8 cellular contexts compared by ENCODE assay signal in the genomic region with DNA sequence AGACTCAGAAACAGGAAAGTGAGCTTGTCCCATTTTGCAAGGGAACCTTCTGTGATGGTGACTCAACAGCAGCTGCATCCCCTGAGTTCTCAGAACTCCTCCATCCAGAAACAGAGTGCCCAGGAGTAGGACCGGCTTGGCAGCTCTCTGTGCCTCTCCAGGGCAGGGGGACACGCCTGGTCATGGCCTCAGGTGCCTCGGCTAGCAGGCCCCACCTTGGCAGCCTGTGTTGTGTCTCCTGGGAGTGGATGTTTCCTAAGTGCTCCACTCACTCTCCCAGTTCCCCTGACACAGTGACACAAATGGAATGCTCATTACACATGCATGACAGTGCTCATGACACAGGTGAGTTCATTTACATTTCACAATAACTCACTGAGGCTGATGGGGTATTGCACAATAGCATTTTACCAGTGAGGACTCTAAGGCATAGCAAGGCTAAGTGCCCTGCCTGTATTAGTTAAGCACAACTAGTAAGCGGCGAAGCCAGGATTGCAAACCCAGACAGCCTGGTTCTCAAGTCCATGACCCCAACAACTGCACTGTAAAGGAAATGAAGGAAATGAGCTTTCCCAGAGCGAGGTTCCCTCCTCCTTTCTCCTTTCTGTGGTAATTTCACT. TPM values are rescaled to one million over a fixed set of nuclear protein-coding genes. Genes with fewer than 3 reads are reported as not detected.
DNase-seq lines count a peak whose midpoint lies in the region; ATAC-seq and TF ChIP-seq lines count a peak whose summit lies in the region.
"Had no signal": no experiment of that assay in that cellular context is flagged by ENCODE, and none has a peak within 500 bp of the region (broad histone marks: within the 10 kb centered on the region; RNA-seq: fewer than 3 reads in every experiment).

No MANE protein-coding gene starts in this region.

- no peaks in the 10 kb centered on the region for H4K20me1 ChIP-seq in smooth muscle cell (ENCODE audit: low read depth)

- no peaks in the 10 kb centered on the region for H3K9me3 ChIP-seq in smooth muscle cell (replicated peaks; ENCODE audit: low read depth)
- H3K9me3 ChIP-seq in effector memory CD4-positive, alpha-beta T cell (ENCODE audit: control insufficient read depth, low read length) = no peaks in the 10 kb centered on the region

- no peaks in the 10 kb centered on the region for H3K4me1 ChIP-seq in smooth muscle cell (ENCODE audit: low read depth)
- H3K4me1 ChIP-seq in effector memory CD4-positive, alpha-beta T cell (ENCODE audit: control insufficient read depth, insufficient read depth, low read length, poor library complexity, severe bottlenecking) = no peaks in the 10 kb centered on the region

- H3K4me2 ChIP-seq in smooth muscle cell = no peak overlapping the region

- no peak overlapping the region for H3K4me3 ChIP-seq in smooth muscle cell
- no peak overlapping the region for H3K4me3 ChIP-seq in effector memory CD4-positive, alpha-beta T cell (ENCODE audit: insufficient read depth, low read depth, low read length, poor library complexity, severe bottlenecking)

- ATAC-seq in HG02973 (IDR thresholded peaks at IDR 0.05; ENCODE audit: unreplicated experiment) = no peak

- no peaks in the 10 kb centered on the region for H3K79me2 ChIP-seq in smooth muscle cell (ENCODE audit: low read depth)

- peak; percentile 23 for DNase-seq in KG1 (lab: John Stamatoyannopoulos, UW)
- DNase-seq in RKO (ENCODE audit: low spot score) = peak; percentile 28
- DNase-seq in iris pigment epithelial cell (ENCODE audit: low read depth) = peak; percentile 67
- DNase-seq in smooth muscle cell (lab: John Stamatoyannopoulos, UW; ENCODE audit: unreplicated experiment) = no peak
- DNase-seq in effector memory CD4-positive, alpha-beta T cell = no peak
- no peak for DNase-seq in hepatic stellate cell (ENCODE audit: low spot score)
- DNase-seq: EL had no signal

- H3F3A ChIP-seq in smooth muscle cell (ENCODE audit: low read depth) = no peaks in the 10 kb centered on the region

- no peaks in the 10 kb centered on the region for H3K36me3 ChIP-seq in smooth muscle cell (ENCODE audit: low read depth)
- H3K36me3 ChIP-seq in effector memory CD4-positive, alpha-beta T cell (ENCODE audit: control insufficient read depth, insufficient read depth, low read length) = no peaks in the 10 kb centered on the region

- 82% methylated on average over 6 of the region's 6 CpGs for WGBS in smooth muscle cell (ENCODE audit: low lambda C conversion rate)

- H2AFZ ChIP-seq in smooth muscle cell (ENCODE audit: low read depth) = no peak overlapping the region

- no peaks in the 10 kb centered on the region for H3K27me3 ChIP-seq in smooth muscle cell (ENCODE audit: low read depth)
- H3K27me3 ChIP-seq in effector memory CD4-positive, alpha-beta T cell (replicated peaks; ENCODE audit: control insufficient read depth, insufficient read depth, low read length, poor library complexity, severe bottlenecking) = no peaks in the 10 kb centered on the region

- peak overlapping the region; percentile 56 for H3K27ac ChIP-seq in smooth muscle cell (ENCODE audit: low read depth)
- H3K27ac ChIP-seq in effector memory CD4-positive, alpha-beta T cell (ENCODE audit: insufficient read depth, low read length, poor library complexity, severe bottlenecking) = no peak overlapping the region

- H3K9ac ChIP-seq in smooth muscle cell (ENCODE audit: low read depth) = no peak overlapping the region

- TF ChIP-seq CTCF in smooth muscle cell (IDR thresholded peaks at IDR 0.05; ENCODE audit: borderline replicate concordance, insufficient read depth, poor library complexity, severe bottlenecking) = no peak

RNA-seq across cellular contexts. Expression of gene CALM1, which starts 47.4 kb away (rescaled TPM):
- total RNA-seq in smooth muscle cell = 289 and 302 TPM in 2 replicates
- polyA plus RNA-seq in smooth muscle cell = 545 and 597 TPM in 2 replicates

Comparison
In these comparisons a context has a peak if more than half of its experiments do, and no peak if none do; other contexts are left out.
1. DNase-seq: peak in KG1 (single experiment), RKO (single experiment) and iris pigment epithelial cell (single experiment); none in smooth muscle cell (single experiment), effector memory CD4-positive, alpha-beta T cell (0 of 3) and hepatic stellate cell (single experiment).